8 cellular contexts compared by ENCODE assay signal in the genomic region with DNA sequence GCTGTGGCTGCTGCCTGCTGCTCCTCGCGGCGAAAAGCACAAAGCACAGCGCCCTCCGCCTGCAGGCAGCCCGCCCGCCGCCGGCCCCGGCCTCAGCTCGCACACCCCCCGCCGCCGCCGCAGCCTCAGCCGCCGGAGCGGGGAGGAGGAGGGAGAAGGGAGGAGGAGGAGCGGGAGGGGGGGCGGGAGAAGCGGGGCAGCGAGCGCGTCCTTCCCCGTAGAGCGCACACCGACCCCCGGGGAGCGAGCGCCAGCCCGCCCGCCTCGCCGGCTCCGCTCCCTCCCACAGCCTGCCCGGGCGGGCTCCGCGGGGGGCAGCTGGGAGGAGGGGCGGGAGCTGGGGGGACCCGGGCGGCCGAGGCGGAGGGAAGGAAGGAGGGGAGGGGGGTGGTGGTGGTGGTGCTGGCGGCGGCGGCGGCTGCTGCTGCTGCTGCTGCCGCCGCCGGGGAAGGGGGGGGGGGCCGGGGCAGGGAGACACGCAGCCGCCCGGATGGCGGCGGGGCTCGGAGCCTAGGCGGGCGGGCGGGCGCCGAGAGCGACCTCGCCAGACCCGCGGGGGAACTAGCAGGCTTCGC. TPM values are rescaled to one million over a fixed set of nuclear protein-coding genes. Genes with fewer than 3 reads are reported as not detected.
DNase-seq lines count a peak whose midpoint lies in the region; ATAC-seq, FAIRE-seq and TF ChIP-seq lines count a peak whose summit lies in the region.

A gene with protein sequence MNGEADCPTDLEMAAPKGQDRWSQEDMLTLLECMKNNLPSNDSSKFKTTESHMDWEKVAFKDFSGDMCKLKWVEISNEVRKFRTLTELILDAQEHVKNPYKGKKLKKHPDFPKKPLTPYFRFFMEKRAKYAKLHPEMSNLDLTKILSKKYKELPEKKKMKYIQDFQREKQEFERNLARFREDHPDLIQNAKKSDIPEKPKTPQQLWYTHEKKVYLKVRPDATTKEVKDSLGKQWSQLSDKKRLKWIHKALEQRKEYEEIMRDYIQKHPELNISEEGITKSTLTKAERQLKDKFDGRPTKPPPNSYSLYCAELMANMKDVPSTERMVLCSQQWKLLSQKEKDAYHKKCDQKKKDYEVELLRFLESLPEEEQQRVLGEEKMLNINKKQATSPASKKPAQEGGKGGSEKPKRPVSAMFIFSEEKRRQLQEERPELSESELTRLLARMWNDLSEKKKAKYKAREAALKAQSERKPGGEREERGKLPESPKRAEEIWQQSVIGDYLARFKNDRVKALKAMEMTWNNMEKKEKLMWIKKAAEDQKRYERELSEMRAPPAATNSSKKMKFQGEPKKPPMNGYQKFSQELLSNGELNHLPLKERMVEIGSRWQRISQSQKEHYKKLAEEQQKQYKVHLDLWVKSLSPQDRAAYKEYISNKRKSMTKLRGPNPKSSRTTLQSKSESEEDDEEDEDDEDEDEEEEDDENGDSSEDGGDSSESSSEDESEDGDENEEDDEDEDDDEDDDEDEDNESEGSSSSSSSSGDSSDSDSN (minus strand): TSS at position 40 of the 575 bp plus-strand sequence. CDS start 1,446 bp downstream, outside the sequence.

- no CpG with 5 or more reads among the region's 68 CpGs for WGBS in H1 (ENCODE audit: extremely low coverage in 1 of 2, insufficient coverage in 1 of 2, insufficient read length in 1 of 2, insufficient replicate concordance in 2 of 2, low coverage in 1 of 2, low lambda C conversion rate in 2 of 2, missing lambda C conversion rate in 1 of 2), 2 experiments

- H2BK120ac ChIP-seq in H1 (replicated peaks; ENCODE audit: low read depth, low read length), result no peak within 1 kb of the TSS

- intact Hi-C loops in activated CD8-positive, alpha-beta T cell treated with anti-CD3 and anti-CD28 coated beads for 36 hours (cut with micrococcal nuclease), result loop anchor here (5.0 kb wide), 1 partner anchor 108 kb away; no protein-coding TSS in a partner anchor

- peaks cover 9% of the 10 kb centered on the region for H3K79me1 ChIP-seq in H1 (ENCODE audit: low read depth, low read length)

- H3K4me1 Mint-ChIP-seq in activated CD8-positive, alpha-beta T cell treated with anti-CD3 and anti-CD28 coated beads for 36 hours (ENCODE audit: low read depth), result peaks cover 25% of the 10 kb centered on the region

- no peak within 1 kb of the TSS for H2BK12ac ChIP-seq in H1 (ENCODE audit: low read depth, low read length)

- H3K79me2 ChIP-seq in H1 (ENCODE audit: control insufficient read depth in 1 of 2, insufficient read depth in 2 of 2, low read length in 2 of 2), result peaks cover 11 to 23% of the 10 kb centered on the region in 2 experiments

- no peak for TF ChIP-seq RAD21 in H1 (IDR thresholded peaks at IDR 0.05 in 1 of 2, conservative IDR thresholded peaks at IDR 0.05 in 1 of 2; ENCODE audit: low read depth in 2 of 2, low read length in 2 of 2)

- H2AFZ ChIP-seq in H1 (ENCODE audit: low read length), result no peak within 1 kb of the TSS

- H2BK5ac ChIP-seq in H1 (ENCODE audit: low read depth, low read length), result peak within 1 kb of the TSS; percentile 90; the same call in 1 of the 2 replicates

- H3K18ac ChIP-seq in H1 (ENCODE audit: extremely low read depth, low read length), result peak within 1 kb of the TSS; percentile 97

- H3K27ac Mint-ChIP-seq in activated CD8-positive, alpha-beta T cell treated with anti-CD3 and anti-CD28 coated beads for 36 hours, result peak within 1 kb of the TSS; percentile 98

- H3K27me3 Mint-ChIP-seq in activated CD8-positive, alpha-beta T cell treated with anti-CD3 and anti-CD28 coated beads for 36 hours, result no peaks in the 10 kb centered on the region

- H2AK5ac ChIP-seq in H1 (ENCODE audit: low read depth, low read length), result 0 out of 2 replicates have a peak within 1 kb of the TSS, but pooled peaks have one; percentile 30

- H4K5ac ChIP-seq in H1 (ENCODE audit: insufficient read length, low read depth, low read length), result peak within 1 kb of the TSS; percentile 85

- H3K4me3 ChIP-seq in GM12864 (ENCODE audit: low read depth, low read length) (peak within 1 kb of the TSS; percentile 87), H1 (ENCODE audit: extremely low read depth in 1 of 4, insufficient read depth in 2 of 4, low read depth in 3 of 4, low read length in 4 of 4) (peak within 1 kb of the TSS; percentile 79 to 100 (median 88))

- peak within 1 kb of the TSS; percentile 96 for H3K4me3 Mint-ChIP-seq in activated CD8-positive, alpha-beta T cell treated with anti-CD3 and anti-CD28 coated beads for 36 hours

- no peaks in the 10 kb centered on the region for H3K9me3 Mint-ChIP-seq in activated CD8-positive, alpha-beta T cell treated with anti-CD3 and anti-CD28 coated beads for 36 hours

- peak within 1 kb of the TSS; percentile 99 for H4K8ac ChIP-seq in H1 (ENCODE audit: extremely low read depth, insufficient read depth, low read length)

- H3K56ac ChIP-seq in H1 (replicated peaks; ENCODE audit: insufficient read length, low read depth, low read length), result peak within 1 kb of the TSS; percentile 97

- DNase-seq in GM12864 (ENCODE audit: low read depth), result no peak
- DNase-seq in NCI-H446 (lab: John Stamatoyannopoulos, UW), result peak; percentile 29 to 73
- DNase-seq in activated CD8-positive, alpha-beta T cell treated with anti-CD3 and anti-CD28 coated beads for 36 hours, result peak; percentile 57
- DNase-seq in H1 (ENCODE audit: low read depth in 1 of 2, low spot score in 2 of 2), result peak in 1 of 2 experiments; percentile 75
- DNase-seq in medulla oblongata (ENCODE audit: extremely low spot score), result peak; percentile 70
- peak; percentile 52 for DNase-seq in stimulated activated CD8-positive, alpha-beta memory T cell treated with anti-CD3 and anti-CD28 coated beads, Interleukin-12 subunit alpha, Interleukin-12 subunit beta, amount 100 ng/mL, for 1 hour (ENCODE audit: low read depth)

- no peak within 1 kb of the TSS for H3K4ac ChIP-seq in H1 (replicated peaks; ENCODE audit: insufficient read length, low read depth, low read length)

- H3K36me3 ChIP-seq in H1 (ENCODE audit: control insufficient read depth in 2 of 4, insufficient read depth in 4 of 4, low read length in 3 of 4), result peaks cover 18 to 25% (median 21%) of the 10 kb centered on the region in 4 experiments; a peak in 7 of 8 replicates

- H3K27ac ChIP-seq in H1 (ENCODE audit: low read depth, low read length), result peak within 1 kb of the TSS; percentile 92

- H3K9ac ChIP-seq in H1 (replicated peaks in 1 of 4; ENCODE audit: extremely low read depth in 1 of 4, low read depth in 3 of 4, low read length in 3 of 4), result peak within 1 kb of the TSS; percentile 67 to 96 (median 93)

- no peak for TF ChIP-seq POLR2A in H1 (IDR thresholded peaks at IDR 0.05; ENCODE audit: control extremely low read depth in 1 of 2, low read depth in 2 of 2, low read length in 2 of 2)

- POLR2A ChIA-PET in activated CD8-positive, alpha-beta T cell treated with anti-CD3 and anti-CD28 coated beads for 36 hours (lab: Charles Lee), result interaction anchor here (0.7 to 8.1 kb wide), 10 partner anchors 9 to 105 kb away, joined by 3 to 58 read pairs (median 14); a partner anchor contains a TSS
- POLR2A ChIA-PET in H1 (lab: Charles Lee; ENCODE audit: partially characterized antibody), result interaction anchor here (0.8 to 4.9 kb wide), 21 partner anchors 10 to 143 kb away, joined by 3 to 58 read pairs (median 4); a partner anchor contains a TSS

- TF ChIP-seq CTCF in GM12864 (IDR thresholded peaks at IDR 0.05; ENCODE audit: low read depth, low read length, missing control alignments) (no peak), H1 (IDR thresholded peaks at IDR 0.05; ENCODE audit: control extremely low read depth in 1 of 3, insufficient read depth in 1 of 3, low read depth in 1 of 3, low read length in 3 of 3) (peak in 2 of 3 experiments; percentile 0 to 8; a peak in 1 of 4 replicates)
- no peak for TF ChIP-seq CTCF in activated CD8-positive, alpha-beta T cell treated with anti-CD3 and anti-CD28 coated beads for 36 hours (IDR thresholded peaks at IDR 0.05)

- H2BK15ac ChIP-seq in H1 (ENCODE audit: low read length), result peak within 1 kb of the TSS; percentile 61; the same call in 1 of the 2 replicates

- CTCF ChIA-PET in activated CD8-positive, alpha-beta T cell treated with anti-CD3 and anti-CD28 coated beads for 36 hours (lab: Charles Lee), result interaction anchor here (1.4 to 5.0 kb wide), 3 partner anchors 10 to 111 kb away, joined by 5 to 53 read pairs (median 8); no protein-coding TSS in a partner anchor
- CTCF ChIA-PET in H1 (lab: Charles Lee; ENCODE audit: partially characterized antibody), result interaction anchor here (1.0 to 1.9 kb wide), 4 partner anchors 9 to 112 kb away, joined by 3 to 6 read pairs (median 4); a partner anchor contains a TSS

- H3K23ac ChIP-seq in H1 (ENCODE audit: insufficient read length), result no peak within 1 kb of the TSS

- peak; percentile 8 for ATAC-seq in HG02973 (IDR thresholded peaks at IDR 0.05; ENCODE audit: unreplicated experiment)
- ATAC-seq in activated CD8-positive, alpha-beta T cell treated with anti-CD3 and anti-CD28 coated beads for 36 hours, result peak; percentile 6
- no peak for ATAC-seq in GM18861 (IDR thresholded peaks at IDR 0.05; ENCODE audit: unreplicated experiment)

- no peaks in the 10 kb centered on the region for H3K9me3 ChIP-seq in H1 (ENCODE audit: insufficient read depth in 2 of 2, low read depth in 1 of 2, low read length in 1 of 2)

- H3K14ac ChIP-seq in H1 (ENCODE audit: insufficient read length), result no peak within 1 kb of the TSS

- H3K4me2 ChIP-seq in H1 (ENCODE audit: insufficient read depth in 1 of 2, low read depth in 2 of 2, low read length in 2 of 2), result peak within 1 kb of the TSS; percentile 87 to 97

- H3K23me2 ChIP-seq in H1 (ENCODE audit: low read depth, low read length), result peaks cover 21% of the 10 kb centered on the region

- peaks cover 4 to 21% (median 5%) of the 10 kb centered on the region in 4 experiments; a peak in 6 of 7 replicates for H3K4me1 ChIP-seq in H1 (replicated peaks in 1 of 4; ENCODE audit: control insufficient read depth in 3 of 4, insufficient read depth in 4 of 4, low read length in 3 of 4)

- H4K91ac ChIP-seq in H1 (replicated peaks; ENCODE audit: insufficient read length, low read length), result peak within 1 kb of the TSS; percentile 90

- no peak for TF ChIP-seq EP300 in H1 (IDR thresholded peaks at IDR 0.05; ENCODE audit: borderline replicate concordance in 1 of 2, low read depth in 2 of 2, low read length in 2 of 2)

- H4K20me1 ChIP-seq in H1 (replicated peaks in 1 of 2; ENCODE audit: control insufficient read depth in 1 of 2, insufficient read depth in 2 of 2, low read length in 2 of 2), result peaks cover 0 to 7% of the 10 kb centered on the region in 2 experiments

- H3K36me3 Mint-ChIP-seq in activated CD8-positive, alpha-beta T cell treated with anti-CD3 and anti-CD28 coated beads for 36 hours (ENCODE audit: low read depth), result peaks cover 38% of the 10 kb centered on the region

- no peak for FAIRE-seq in H1 (lab: Jason Lieb, UNC)

- H2BK20ac ChIP-seq in H1 (ENCODE audit: low read length), result no peak within 1 kb of the TSS

- H3K27me3 ChIP-seq in H1 (replicated peaks in 1 of 4; ENCODE audit: control insufficient read depth in 3 of 4, extremely low read depth in 1 of 4, insufficient read depth in 3 of 4, low read length in 3 of 4), result no peaks in the 10 kb centered on the region

RNA-seq across cellular contexts. Expression of the gene that starts here (rescaled TPM):
- total RNA-seq in activated CD8-positive, alpha-beta T cell treated with anti-CD3 and anti-CD28 coated beads for 36 hours, result 100 to 1,000 TPM; 129 to 135 TPM
- total RNA-seq in H1 (2021; fragmentation: NEBNext Ultra II Directional; extraction: Animal tissue kit (Norgen Biotek cat#: 25700)), result 102 and 106 TPM in 2 replicates
- polyA plus RNA-seq in H1 (2011; rRNA removed), result 14.7 and 18.0 TPM in 2 replicates
- 31.4 TPM for polyA plus RNA-seq in H1 (2011; cell fraction: cytosol; rRNA removed)
- polyA plus RNA-seq in H1 (2011; cell fraction: nucleus; rRNA removed), result 55.2 TPM
- polyA plus RNA-seq in H1 (2012, experiment 1 of 2), result 66.1 to 73.3 TPM (median 70.8 TPM) in 4 replicates
- 36.4 TPM for polyA plus RNA-seq in H1 (2012, experiment 2 of 2)
- 64.9 TPM for polyA plus RNA-seq in H1 (2013, experiment 1 of 2)
- polyA plus RNA-seq in H1 (2013, experiment 2 of 2), result 63.5 TPM
- polyA minus RNA-seq in H1 (2011; rRNA and poly(A)+ RNA removed), result 24.9 and 28.4 TPM in 2 replicates
- 30.1 TPM for polyA minus RNA-seq in H1 (2011; cell fraction: cytosol; rRNA and poly(A)+ RNA removed)
- polyA minus RNA-seq in H1 (2011; cell fraction: nucleus; rRNA and poly(A)+ RNA removed), result 42.4 TPM

Comparison
In these comparisons a context has a peak if more than half of its experiments do, and no peak if none do; other contexts are left out.
1. CTCF ChIP-seq: peak in H1 (2 of 3); none in GM12864 (single experiment) and activated CD8-positive, alpha-beta T cell treated with anti-CD3 and anti-CD28 coated beads for 36 hours (single experiment).